ENCODE assay signal across 29 cellular contexts in the genomic region with DNA sequence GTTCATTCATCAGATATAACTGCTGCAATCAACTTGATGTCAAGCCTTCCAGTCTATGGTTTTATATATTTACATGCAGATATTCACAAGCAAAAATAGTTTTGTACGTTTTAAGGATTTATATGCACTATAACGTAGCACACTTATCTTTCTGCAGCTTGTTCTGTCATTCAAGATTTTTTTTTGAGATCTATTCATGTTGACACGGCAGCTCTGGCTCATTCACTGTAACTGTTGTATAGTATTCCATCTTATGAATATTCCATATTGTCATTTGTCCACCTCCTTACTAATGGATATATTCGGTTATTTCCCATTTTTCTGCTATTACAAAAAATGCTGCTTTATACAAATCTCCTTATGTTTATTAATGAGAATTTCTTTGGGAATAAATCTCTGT.
"Had no signal": no experiment of that assay in that cellular context is flagged by ENCODE, and none has a peak within 500 bp of the region (broad histone marks: within the 10 kb centered on the region; RNA-seq: fewer than 3 reads in every experiment).

No MANE protein-coding gene starts in this region.

- FAIRE-seq: urothelium cell line had no signal

- DNase-seq: stimulated activated CD4-positive, alpha-beta T cell treated with anti-CD3 and anti-CD28 coated beads, Interleukin-2, amount 100 ng/mL, for 48 hours; stimulated activated CD4-positive, alpha-beta T cell treated with anti-CD3 and anti-CD28 coated beads, Interleukin-4, amount 100 ng/mL, for 1 hour; stimulated activated CD4-positive, alpha-beta T cell treated with anti-CD3 and anti-CD28 coated beads, Interleukin-4, amount 100 ng/mL, for 24 hours; stimulated activated CD4-positive, alpha-beta T cell treated with anti-CD3 and anti-CD28 coated beads, Interleukin-4, amount 100 ng/mL, for 4 hours; stimulated activated CD8-positive, alpha-beta memory T cell treated with anti-CD3 and anti-CD28 coated beads, Interleukin-4, amount 100 ng/mL, for 48 hours; stimulated activated naive B cell treated with anti-CD40 and anti-IgM and Interleukin-4, amounts not matched to agents 10 μg/mL and 1 μg/mL and 100 μg/mL, for 72 hours; stimulated activated naive CD4-positive, alpha-beta T cell; stimulated activated naive CD4-positive, alpha-beta T cell treated with Interleukin-2 at 50 U/mL for 16 hours; stimulated activated naive CD8-positive, alpha-beta T cell treated with anti-CD3 and anti-CD28 coated beads, Interleukin-15, amount 100 ng/mL, for 72 hours; stimulated activated naive CD8-positive, alpha-beta T cell treated with anti-CD3 and anti-CD28 coated beads, Interleukin-15, Interleukin-2, amounts not matched to agents 100 U/mL and 50 U/mL, for 24 hours; stomach; substantia nigra; testis; thyroid gland; tibial artery; transverse colon; trophoblast cell; upper lobe of left lung; upper lobe of right lung; uterus had no signal

- ATAC-seq: stimulated activated effector memory CD8-positive, alpha-beta T cell treated with anti-CD3 and anti-CD28 coated beads, Interleukin-12 subunit alpha, Interleukin-12 subunit beta, amount 100 ng/mL, for 72 hours; stimulated activated memory B cell treated with anti-CD40 and anti-IgM and Interleukin-4, amounts not matched to agents 10 μg/mL and 1 μg/mL and 100 μg/mL, for 72 hours; stimulated activated naive B cell treated with anti-CD40 and anti-IgM and Interleukin-4, amounts not matched to agents 10 μg/mL and 1 μg/mL and 100 μg/mL, for 72 hours; stimulated activated naive CD8-positive, alpha-beta T cell treated with anti-CD3 and anti-CD28 coated beads, Interleukin-15, amount 100 ng/mL, for 72 hours; stimulated activated naive CD8-positive, alpha-beta T cell treated with anti-CD3 and anti-CD28 coated beads, Interleukin-15, Interleukin-2, amounts not matched to agents 100 U/mL and 50 U/mL, for 24 hours; upper lobe of right lung had no signal

- H3K36me3 ChIP-seq: stomach, suprapubic skin, thoracic aorta, thyroid gland, tibial artery, tibial nerve, transverse colon, upper lobe of left lung, upper lobe of right lung, uterus, vagina had no signal

- H3K27ac Mint-ChIP-seq: stimulated activated effector memory CD8-positive, alpha-beta T cell treated with anti-CD3 and anti-CD28 coated beads, Interleukin-12 subunit alpha, Interleukin-12 subunit beta, amount 100 ng/mL, for 72 hours; stimulated activated memory B cell treated with anti-CD40 and anti-IgM and Interleukin-4, amounts not matched to agents 10 μg/mL and 1 μg/mL and 100 μg/mL, for 72 hours; stimulated activated naive B cell treated with anti-CD40 and anti-IgM and Interleukin-4, amounts not matched to agents 10 μg/mL and 1 μg/mL and 100 μg/mL, for 72 hours; stimulated activated naive CD8-positive, alpha-beta T cell treated with anti-CD3 and anti-CD28 coated beads, Interleukin-15, amount 100 ng/mL, for 72 hours; stimulated activated naive CD8-positive, alpha-beta T cell treated with anti-CD3 and anti-CD28 coated beads, Interleukin-15, Interleukin-2, amounts not matched to agents 100 ng/mL and 50 ng/mL, for 24 hours; type B pancreatic cell had no signal

- H3K4me3 Mint-ChIP-seq: stimulated activated effector memory CD8-positive, alpha-beta T cell treated with anti-CD3 and anti-CD28 coated beads, Interleukin-12 subunit alpha, Interleukin-12 subunit beta, amount 100 ng/mL, for 72 hours; stimulated activated memory B cell treated with anti-CD40 and anti-IgM and Interleukin-4, amounts not matched to agents 10 μg/mL and 1 μg/mL and 100 μg/mL, for 72 hours; stimulated activated naive B cell treated with anti-CD40 and anti-IgM and Interleukin-4, amounts not matched to agents 10 μg/mL and 1 μg/mL and 100 μg/mL, for 72 hours; stimulated activated naive CD8-positive, alpha-beta T cell treated with anti-CD3 and anti-CD28 coated beads, Interleukin-15, amount 100 ng/mL, for 72 hours; stimulated activated naive CD8-positive, alpha-beta T cell treated with anti-CD3 and anti-CD28 coated beads, Interleukin-15, Interleukin-2, amounts not matched to agents 100 ng/mL and 50 ng/mL, for 24 hours; type B pancreatic cell had no signal

- H3K4me1 Mint-ChIP-seq: stimulated activated effector memory CD8-positive, alpha-beta T cell treated with anti-CD3 and anti-CD28 coated beads, Interleukin-12 subunit alpha, Interleukin-12 subunit beta, amount 100 ng/mL, for 72 hours; stimulated activated naive CD8-positive, alpha-beta T cell treated with anti-CD3 and anti-CD28 coated beads, Interleukin-15, amount 100 ng/mL, for 72 hours had no signal

- H3K9me3 ChIP-seq: stomach, suprapubic skin, testis, thoracic aorta, thyroid gland, tibial artery, tibial nerve, transverse colon, upper lobe of left lung, upper lobe of right lung, uterus, vagina had no signal

- H3K36me3 Mint-ChIP-seq: stimulated activated effector memory CD8-positive, alpha-beta T cell treated with anti-CD3 and anti-CD28 coated beads, Interleukin-12 subunit alpha, Interleukin-12 subunit beta, amount 100 ng/mL, for 72 hours; stimulated activated memory B cell treated with anti-CD40 and anti-IgM and Interleukin-4, amounts not matched to agents 10 μg/mL and 1 μg/mL and 100 μg/mL, for 72 hours; stimulated activated naive B cell treated with anti-CD40 and anti-IgM and Interleukin-4, amounts not matched to agents 10 μg/mL and 1 μg/mL and 100 μg/mL, for 72 hours; type B pancreatic cell had no signal

- H3K4me1 ChIP-seq: stomach, suprapubic skin, testis, thyroid gland, tibial artery, tibial nerve, transverse colon, upper lobe of left lung, upper lobe of right lung, uterus, vagina had no signal

- H3K4me3 ChIP-seq: stomach, suprapubic skin, testis, thoracic aorta, thyroid gland, tibial artery, tibial nerve, transverse colon, upper lobe of left lung, upper lobe of right lung, uterus, vagina had no signal

- H3K27me3 ChIP-seq: testis, thyroid gland, upper lobe of left lung, uterus, vagina had no signal

- H3K27ac ChIP-seq: stomach, suprapubic skin, testis, thoracic aorta, thyroid gland, tibial artery, tibial nerve, transverse colon, upper lobe of left lung, upper lobe of right lung, uterus, vagina had no signal
